Comparison of ENCODE assay signal across 9 cellular contexts in genomic region chr1:162632234-162632666, GRCh38. TPM values are rescaled to one million over a fixed set of nuclear protein-coding genes. Genes with fewer than 3 reads are reported as not detected.
DNase-seq lines count a peak whose midpoint lies in the region; ATAC-seq, FAIRE-seq and TF ChIP-seq lines count a peak whose summit lies in the region.
"Had no signal": no experiment of that assay in that cellular context is flagged by ENCODE, and none has a peak within 500 bp of the region (broad histone marks: within the 10 kb centered on the region; RNA-seq: fewer than 3 reads in every experiment).

Gene DDR2 (plus strand): TSS chr1:162632464. CDS start chr1:162719064, 86,600 bp downstream.

- CTCF ChIA-PET in SK-N-SH (lab: Yijun Ruan, JAX) = interaction anchor here (0.8 to 5.9 kb wide), 14 partner anchors 8 to 576 kb away, joined by 3 to 54 read pairs (median 4); no protein-coding TSS in a partner anchor
- CTCF ChIA-PET in activated CD8-positive, alpha-beta T cell treated with anti-CD3 and anti-CD28 coated beads for 36 hours (lab: Charles Lee) = interaction anchor here (0.7 to 1.5 kb wide), 2 partner anchors 18 to 19 kb away, joined by 3 to 6 read pairs; no protein-coding TSS in a partner anchor

- POLR2A ChIA-PET in SK-N-SH (lab: Yijun Ruan, JAX) = no interaction called here
- POLR2A ChIA-PET in activated CD8-positive, alpha-beta T cell treated with anti-CD3 and anti-CD28 coated beads for 36 hours (lab: Charles Lee) = no interaction called here

- H3K9me3 ChIP-seq in SK-N-SH (no peaks in the 10 kb centered on the region), gastroesophageal sphincter (no peaks in the 10 kb centered on the region)

- 2% methylated on average over 4 of the region's 4 CpGs for WGBS in SK-N-SH (ENCODE audit: low lambda C conversion rate)
- WGBS in gastroesophageal sphincter (ENCODE audit: low coverage in 1 of 2), 2 donors = 14 to 17% methylated on average over 3 to 4 of the region's 4 CpGs

- TF ChIP-seq CTCF in SK-N-SH (IDR thresholded peaks at IDR 0.05) = no peak
- TF ChIP-seq CTCF in gastroesophageal sphincter (IDR thresholded peaks at IDR 0.05) = no peak
- no peak for TF ChIP-seq CTCF in activated CD8-positive, alpha-beta T cell treated with anti-CD3 and anti-CD28 coated beads for 36 hours (IDR thresholded peaks at IDR 0.05)

- H3K9me2 ChIP-seq in SK-N-SH = no peaks in the 10 kb centered on the region

- H3K9ac ChIP-seq in SK-N-SH = peak within 1 kb of the TSS; percentile 94

- peak within 1 kb of the TSS; percentile 95 for H3K4me2 ChIP-seq in SK-N-SH

- H3K4me1 Mint-ChIP-seq in activated T-helper 17 cell treated with anti-CD3 and anti-CD28 coated beads, Interleukin-2, amount 50 U/mL, for 72 hours = no peaks in the 10 kb centered on the region
- peaks cover 2% of the 10 kb centered on the region for H3K4me1 Mint-ChIP-seq in activated CD8-positive, alpha-beta T cell treated with anti-CD3 and anti-CD28 coated beads for 36 hours (ENCODE audit: low read depth)

- TF ChIP-seq RAD21 in SK-N-SH (IDR thresholded peaks at IDR 0.05; ENCODE audit: low read length) = no peak

- peaks cover 18% of the 10 kb centered on the region for H3K27me3 Mint-ChIP-seq in activated T-helper 17 cell treated with anti-CD3 and anti-CD28 coated beads, Interleukin-2, amount 50 U/mL, for 72 hours
- peaks cover 2% of the 10 kb centered on the region for H3K27me3 Mint-ChIP-seq in activated CD8-positive, alpha-beta T cell treated with anti-CD3 and anti-CD28 coated beads for 36 hours

- peaks cover 45 to 50% of the 10 kb centered on the region in 2 experiments for H3K4me1 ChIP-seq in SK-N-SH (ENCODE audit: control insufficient read depth in 1 of 2, insufficient read depth in 2 of 2, low read depth in 1 of 2, low read length in 1 of 2)
- H3K4me1 ChIP-seq in gastroesophageal sphincter = peaks cover 6 to 74% (median 15%) of the 10 kb centered on the region in 3 donors

- TF ChIP-seq EP300 in SK-N-SH (IDR thresholded peaks at IDR 0.05; ENCODE audit: borderline replicate concordance in 1 of 2, low read depth in 1 of 2, low read length in 1 of 2) (peak; percentile 49 to 79; a peak in 2 of 4 replicates), gastroesophageal sphincter (IDR thresholded peaks at IDR 0.05) (no peak)

- peak within 1 kb of the TSS; percentile 31 for H2AFZ ChIP-seq in SK-N-SH (ENCODE audit: low read depth)

- no peaks in the 10 kb centered on the region for H3K27me3 ChIP-seq in SK-N-SH (ENCODE audit: insufficient read depth)
- H3K27me3 ChIP-seq in gastroesophageal sphincter = no peaks in the 10 kb centered on the region

- H3F3A ChIP-seq in SK-N-SH (replicated peaks; ENCODE audit: insufficient read depth) = peaks cover 52% of the 10 kb centered on the region

- H3K4me3 ChIP-seq in SK-N-SH (ENCODE audit: low read depth in 2 of 2, low read length in 1 of 2) (peak within 1 kb of the TSS; percentile 62 to 78), gastroesophageal sphincter (peak within 1 kb of the TSS; percentile 56 to 79)

- TF ChIP-seq POLR2A in gastroesophageal sphincter (IDR thresholded peaks at IDR 0.05) = peak in 1 of 2 donors; percentile 21

- intact Hi-C loops in activated CD8-positive, alpha-beta T cell treated with anti-CD3 and anti-CD28 coated beads for 36 hours (cut with micrococcal nuclease) = no loop called here

- no peak within 1 kb of the TSS for H3K27ac Mint-ChIP-seq in activated T-helper 17 cell treated with anti-CD3 and anti-CD28 coated beads, Interleukin-2, amount 50 U/mL, for 72 hours
- H3K27ac Mint-ChIP-seq in activated CD8-positive, alpha-beta T cell treated with anti-CD3 and anti-CD28 coated beads for 36 hours = no peak within 1 kb of the TSS

- H3K36me3 Mint-ChIP-seq in activated T-helper 17 cell treated with anti-CD3 and anti-CD28 coated beads, Interleukin-2, amount 50 U/mL, for 72 hours (ENCODE audit: low read depth) = no peaks in the 10 kb centered on the region
- no peaks in the 10 kb centered on the region for H3K36me3 Mint-ChIP-seq in activated CD8-positive, alpha-beta T cell treated with anti-CD3 and anti-CD28 coated beads for 36 hours (ENCODE audit: low read depth)

- DNase-seq in DMS 273 (lab: John Stamatoyannopoulos, UW; ENCODE audit: unreplicated experiment) = peak; percentile 90
- DNase-seq in SK-N-SH = peak; percentile 51
- peak; percentile 30 for DNase-seq in pons (ENCODE audit: low spot score)
- no peak for DNase-seq in GM19239 (ENCODE audit: insufficient read length, low spot score)
- DNase-seq in GDM1 (lab: John Stamatoyannopoulos, UW) = no peak
- DNase-seq in activated CD8-positive, alpha-beta T cell treated with anti-CD3 and anti-CD28 coated beads for 36 hours = no peak
- DNase-seq: activated gamma-delta T cell had no signal

- peak; percentile 79 for ATAC-seq in gastroesophageal sphincter
- ATAC-seq in activated T-helper 17 cell treated with anti-CD3 and anti-CD28 coated beads, Interleukin-2, amount 50 U/mL, for 72 hours (replicated peaks) = no peak
- no peak for ATAC-seq in activated CD8-positive, alpha-beta T cell treated with anti-CD3 and anti-CD28 coated beads for 36 hours

- H3K36me3 ChIP-seq in SK-N-SH (replicated peaks in 1 of 2; ENCODE audit: control insufficient read depth in 1 of 2, insufficient read depth in 2 of 2, low read length in 1 of 2) = no peaks in the 10 kb centered on the region
- H3K36me3 ChIP-seq in gastroesophageal sphincter = no peaks in the 10 kb centered on the region

- H3K4me3 Mint-ChIP-seq in activated T-helper 17 cell treated with anti-CD3 and anti-CD28 coated beads, Interleukin-2, amount 50 U/mL, for 72 hours = no peak within 1 kb of the TSS
- H3K4me3 Mint-ChIP-seq in activated CD8-positive, alpha-beta T cell treated with anti-CD3 and anti-CD28 coated beads for 36 hours = no peak within 1 kb of the TSS

- H3K79me2 ChIP-seq in SK-N-SH (ENCODE audit: insufficient read depth) = peaks cover 50% of the 10 kb centered on the region

- H3K9me3 Mint-ChIP-seq in activated T-helper 17 cell treated with anti-CD3 and anti-CD28 coated beads, Interleukin-2, amount 50 U/mL, for 72 hours = no peaks in the 10 kb centered on the region
- H3K9me3 Mint-ChIP-seq in activated CD8-positive, alpha-beta T cell treated with anti-CD3 and anti-CD28 coated beads for 36 hours = no peaks in the 10 kb centered on the region

- H4K20me1 ChIP-seq in SK-N-SH (ENCODE audit: insufficient read depth) = peaks cover 39% of the 10 kb centered on the region

- peak within 1 kb of the TSS; percentile 99 to 100 for H3K27ac ChIP-seq in SK-N-SH (ENCODE audit: low read depth in 2 of 2, low read length in 1 of 2)
- peak within 1 kb of the TSS; percentile 85 to 93 (median 88) for H3K27ac ChIP-seq in gastroesophageal sphincter

- no peak for FAIRE-seq in GM19239 (lab: Jason Lieb, UNC)

TF ChIP-seq in SK-N-SH, 30 proteins besides CTCF, POLR2A, EP300 and RAD21 (continues in another document):
- TF ChIP-seq ELF1 (IDR thresholded peaks at IDR 0.05) = peak; percentile 9; the same call in 1 of the 2 replicates
- TF ChIP-seq NRF1 (IDR thresholded peaks at IDR 0.05; ENCODE audit: low read depth, low read length) = no peak
- 0 out of 2 replicates have a peak, but pooled peaks have one; percentile 6 for TF ChIP-seq MXI1 (IDR thresholded peaks at IDR 0.05; ENCODE audit: low read depth, low read length)
- peak; percentile 94 for TF ChIP-seq SIN3A (IDR thresholded peaks at IDR 0.05; ENCODE audit: borderline replicate concordance, low read depth, low read length)
- no peak; the same call in 1 of the 2 replicates for TF ChIP-seq MEF2A (IDR thresholded peaks at IDR 0.05; ENCODE audit: borderline replicate concordance, low read depth)
- no peak for TF ChIP-seq GABPA (IDR thresholded peaks at IDR 0.05; ENCODE audit: low read depth)
- TF ChIP-seq TEAD4 (IDR thresholded peaks at IDR 0.05; ENCODE audit: borderline replicate concordance, insufficient read depth) = peak; percentile 87
- TF ChIP-seq EZH2phosphoT487 (IDR thresholded peaks at IDR 0.05; ENCODE audit: borderline replicate concordance, low read depth) = no peak
- TF ChIP-seq POLR2AphosphoS5 (IDR thresholded peaks at IDR 0.05; ENCODE audit: low read depth, low read length) = peak; percentile 98
- TF ChIP-seq SMC3 (IDR thresholded peaks at IDR 0.05; ENCODE audit: low read depth, low read length) = no peak
- peak; percentile 72; the same call in 1 of the 2 replicates for TF ChIP-seq RXRA (IDR thresholded peaks at IDR 0.05; ENCODE audit: borderline replicate concordance, low read depth)
- TF ChIP-seq ZBTB33 (IDR thresholded peaks at IDR 0.05; ENCODE audit: borderline replicate concordance, low read depth) = peak; percentile 44; the same call in 1 of the 2 replicates
- TF ChIP-seq TCF12 (IDR thresholded peaks at IDR 0.05) = peak; percentile 99
- peak; percentile 93 for TF ChIP-seq CHD2 (IDR thresholded peaks at IDR 0.05; ENCODE audit: low read length, partially characterized antibody)
- peak; percentile 97 for TF ChIP-seq TAF1 (IDR thresholded peaks at IDR 0.05; ENCODE audit: borderline replicate concordance, low read depth, low read length)

RNA-seq across cellular contexts. Expression of gene DDR2, which starts in this region (rescaled TPM):
- polyA plus RNA-seq in SK-N-SH (2012; rRNA removed) = 34.0 and 55.4 TPM in 2 replicates
- polyA plus RNA-seq in SK-N-SH (2012; cell fraction: cytosol; rRNA removed) = 33.4 and 38.8 TPM in 2 replicates
- polyA plus RNA-seq in SK-N-SH (2012; cell fraction: nucleus; rRNA removed) = 36.1 and 68.2 TPM in 2 replicates
- 100 to 1,000 TPM; 165 to 241 (median 199) TPM for total RNA-seq in gastroesophageal sphincter
- total RNA-seq in activated T-helper 17 cell treated with anti-CD3 and anti-CD28 coated beads, Interleukin-2, amount 50 U/mL, for 72 hours = 1 to 10 TPM in 1 of 2 donors, under 1 TPM in 1; 0.34 to 1.7 TPM
- total RNA-seq in activated CD8-positive, alpha-beta T cell treated with anti-CD3 and anti-CD28 coated beads for 36 hours = under 1 TPM; 0.31 to 0.45 TPM

Comparison
In these comparisons a context has a peak if more than half of its experiments do, and no peak if none do; other contexts are left out.
1. RNA of gene DDR2 (total RNA-seq): 165 to 241 TPM in gastroesophageal sphincter; 0.34 to 1.7 TPM in activated T-helper 17 cell treated with anti-CD3 and anti-CD28 coated beads, Interleukin-2, amount 50 U/mL, for 72 hours and 0.31 to 0.45 TPM in activated CD8-positive, alpha-beta T cell treated with anti-CD3 and anti-CD28 coated beads for 36 hours; every median in the first group is over 10 times any median in the second.
2. DNase-seq: peak in DMS 273 (single experiment), SK-N-SH (single experiment) and pons (single experiment); none in GM19239 (single experiment), GDM1 (single experiment) and activated CD8-positive, alpha-beta T cell treated with anti-CD3 and anti-CD28 coated beads for 36 hours (single experiment).